ENCODE assay signal across 18 cellular contexts in genomic region chr5:11050596-11051304, GRCh38.
A peak's percentile ranks its signal among the peaks of the same experiment; 100 is the strongest.
DNase-seq lines count a peak whose midpoint lies in the region; ATAC-seq and TF ChIP-seq lines count a peak whose summit lies in the region.
"Had no signal": no experiment of that assay in that cellular context is flagged by ENCODE, and none has a peak within 500 bp of the region (broad histone marks: within the 10 kb centered on the region; RNA-seq: fewer than 3 reads in every experiment).

No MANE protein-coding gene starts in this region.

- peak; percentile 19 for DNase-seq in AG20443 (ENCODE audit: low spot score)
- peak; percentile 2 for DNase-seq in HFF-Myc (ENCODE audit: extremely low read depth, low read depth)
- DNase-seq in RPMI7951 (ENCODE audit: low read depth), result peak; percentile 45
- DNase-seq in foreskin melanocyte, result peak; percentile 5
- no peak for DNase-seq in NCI-H2196 treated with DMSO at 0.1 percent for 48 hours (lab: John Stamatoyannopoulos, UW; ENCODE audit: unreplicated experiment)
- DNase-seq in LoVo (ENCODE audit: low spot score), result no peak
- no peak for DNase-seq in activated CD4-positive, alpha-beta T cell treated with anti-CD3 and anti-CD28 coated beads, Interleukin-2, amount 50 U/mL, for 4 hours
- DNase-seq: activated CD4-positive, CD25-positive, alpha-beta regulatory T cell; GDM1; left lung; NCI-H1417 treated with DMSO at 0.1 percent for 48 hours; NCI-H345; SJCRH30; stimulated activated CD4-positive, alpha-beta T cell treated with anti-CD3 and anti-CD28 coated beads, Interleukin-1b, Interleukin-23, amount 100 ng/mL, for 48 hours; T-helper 2 cell had no signal

- ATAC-seq in HG03045 (IDR thresholded peaks at IDR 0.05; ENCODE audit: unreplicated experiment), result no peak
- ATAC-seq: activated T-helper 17 cell treated with anti-CD3 and anti-CD28 coated beads, Interleukin-2, amount 50 U/mL, for 72 hours; left lung; sciatic nerve had no signal

- TF ChIP-seq CTCF in HFF-Myc (IDR thresholded peaks at IDR 0.05; ENCODE audit: low read depth, low read length, missing control alignments), result no peak

- H3K4me3 ChIP-seq in HFF-Myc (replicated peaks; ENCODE audit: low read depth, low read length), result no peak overlapping the region
- H3K4me3 ChIP-seq: left lung, SJCRH30 had no signal

Comparison
In these comparisons a context has a peak if more than half of its experiments do, and no peak if none do; other contexts are left out.
1. DNase-seq: peak in AG20443 (single experiment), HFF-Myc (single experiment), RPMI7951 (single experiment) and foreskin melanocyte (single experiment); none in NCI-H2196 treated with DMSO at 0.1 percent for 48 hours (single experiment), LoVo (single experiment) and activated CD4-positive, alpha-beta T cell treated with anti-CD3 and anti-CD28 coated beads, Interleukin-2, amount 50 U/mL, for 4 hours (0 of 2).